8 cellular contexts compared by ENCODE assay signal in genomic region chr10:80408198-80409085, GRCh38. TPM values are rescaled to one million over a fixed set of nuclear protein-coding genes. Genes with fewer than 3 reads are reported as not detected.
DNase-seq lines count a peak whose midpoint lies in the region; ATAC-seq, FAIRE-seq and TF ChIP-seq lines count a peak whose summit lies in the region.

Gene PRXL2A (plus strand): TSS chr10:80408551. CDS start chr10:80420468, 11,917 bp downstream.

- ATAC-seq in A549 (peak; percentile 95 to 97), GM18520 (IDR thresholded peaks at IDR 0.05; ENCODE audit: unreplicated experiment) (peak; percentile 77), HG03045 (IDR thresholded peaks at IDR 0.05; ENCODE audit: unreplicated experiment) (peak; percentile 98)

- H3K27me3 ChIP-seq in ectodermal cell (ENCODE audit: control insufficient read depth, insufficient read depth, low read length, poor library complexity, severe bottlenecking) = no peaks in the 10 kb centered on the region

- CTCF ChIA-PET in A549 (lab: Yijun Ruan, JAX) = interaction anchor here (0.6 to 3.9 kb wide), 17 partner anchors 10 to 516 kb away, joined by 3 to 30 read pairs (median 4); no protein-coding TSS in a partner anchor

- peaks cover 27% of the 10 kb centered on the region; the same call in 2 of the 3 replicates for H3K4me1 ChIP-seq in A549
- peaks cover 12% of the 10 kb centered on the region for H3K4me1 ChIP-seq in ectodermal cell (ENCODE audit: control insufficient read depth, insufficient read depth, low read length)

- TF ChIP-seq EP300 in A549 (IDR thresholded peaks at IDR 0.05) = no peak

- no peak for FAIRE-seq in A549 (lab: Jason Lieb, UNC)

- TF ChIP-seq POLR2A in A549 (IDR thresholded peaks at IDR 0.05; ENCODE audit: low read length) = peak; percentile 71

- no peak for TF ChIP-seq CTCF in A549 (IDR thresholded peaks at IDR 0.05)

- H3K36me3 ChIP-seq in ectodermal cell (ENCODE audit: control insufficient read depth, insufficient read depth, low read length) = no peaks in the 10 kb centered on the region

- POLR2A ChIA-PET in A549 (lab: Yijun Ruan, JAX) = interaction anchor here (0.6 to 1.9 kb wide), 18 partner anchors 10 to 136 kb away, joined by 3 to 9 read pairs (median 3); partner anchors contain the start of gene TSPAN14

- 4% methylated on average over 48 of the region's 94 CpGs for WGBS in A549 (ENCODE audit: missing lambda C conversion rate)
- 1% methylated on average over 94 of the region's 94 CpGs for WGBS in ectodermal cell, 2 experiments

- no peaks in the 10 kb centered on the region for H3K9me3 ChIP-seq in A549
- H3K9me3 ChIP-seq in ectodermal cell (ENCODE audit: control insufficient read depth, low read length) = no peaks in the 10 kb centered on the region

- H3K4me2 ChIP-seq in A549 = peak within 1 kb of the TSS; percentile 76

- DNase-seq in A549 (ENCODE audit: low read depth in 1 of 2, low spot score in 1 of 2) (peak; percentile 78 to 92), NCI-H345 treated with DMSO at 0.1 percent for 48 hours (lab: John Stamatoyannopoulos, UW; ENCODE audit: unreplicated experiment) (peak; percentile 47), medulla oblongata (ENCODE audit: extremely low spot score) (peak; percentile 85)
- peak; percentile 38 to 71 for DNase-seq in activated CD8-positive, alpha-beta memory T cell treated with anti-CD3 and anti-CD28 coated beads for 1 hour (ENCODE audit: extremely low read depth in 1 of 2, low read depth in 1 of 2)
- peak; percentile 59 for DNase-seq in stimulated activated CD8-positive, alpha-beta memory T cell treated with anti-CD3 and anti-CD28 coated beads, Interleukin-12 subunit alpha, Interleukin-12 subunit beta, amount 100 ng/mL, for 1 hour (ENCODE audit: low read depth)

- H3K27ac ChIP-seq in A549 (peak within 1 kb of the TSS; percentile 83 to 90), ectodermal cell (ENCODE audit: insufficient read depth, low read depth, low read length, poor library complexity, severe bottlenecking) (no peak within 1 kb of the TSS)

- H3K4me3 ChIP-seq in A549 (peak within 1 kb of the TSS; percentile 73), ectodermal cell (ENCODE audit: insufficient read depth, low read depth, low read length) (peak within 1 kb of the TSS; percentile 67)

- TF ChIP-seq RAD21 in A549 (conservative IDR thresholded peaks at IDR 0.05 in 1 of 2, IDR thresholded peaks at IDR 0.05 in 1 of 2) = no peak

TF ChIP-seq in A549, 52 proteins besides CTCF, POLR2A, EP300 and RAD21:
- peak in 1 of 2 experiments; percentile 62; a peak in 2 of 5 replicates for TF ChIP-seq JUN (IDR thresholded peaks at IDR 0.05)
- TF ChIP-seq SREBF2 (IDR thresholded peaks at IDR 0.05) = no peak
- peak; percentile 83 for TF ChIP-seq MAX (IDR thresholded peaks at IDR 0.05)
- TF ChIP-seq, protein P1, sequence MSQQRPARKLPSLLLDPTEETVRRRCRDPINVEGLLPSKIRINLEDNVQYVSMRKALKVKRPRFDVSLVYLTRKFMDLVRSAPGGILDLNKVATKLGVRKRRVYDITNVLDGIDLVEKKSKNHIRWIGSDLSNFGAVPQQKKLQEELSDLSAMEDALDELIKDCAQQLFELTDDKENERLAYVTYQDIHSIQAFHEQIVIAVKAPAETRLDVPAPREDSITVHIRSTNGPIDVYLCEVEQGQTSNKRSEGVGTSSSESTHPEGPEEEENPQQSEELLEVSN (IDR thresholded peaks at IDR 0.05; ENCODE audit: borderline replicate concordance, low read depth) = peak; percentile 41
- TF ChIP-seq FOSL2 (IDR thresholded peaks at IDR 0.05) = no peak
- TF ChIP-seq FOSL2 (CRISPR knock-in tag; IDR thresholded peaks at IDR 0.05) = 0 out of 2 replicates have a peak, but pooled peaks have one; percentile 3
- peak; percentile 84 for TF ChIP-seq PHF8 (IDR thresholded peaks at IDR 0.05; ENCODE audit: borderline replicate concordance, low read depth)
- peak; percentile 85 for TF ChIP-seq USF2 (IDR thresholded peaks at IDR 0.05)
- TF ChIP-seq, protein P2, sequence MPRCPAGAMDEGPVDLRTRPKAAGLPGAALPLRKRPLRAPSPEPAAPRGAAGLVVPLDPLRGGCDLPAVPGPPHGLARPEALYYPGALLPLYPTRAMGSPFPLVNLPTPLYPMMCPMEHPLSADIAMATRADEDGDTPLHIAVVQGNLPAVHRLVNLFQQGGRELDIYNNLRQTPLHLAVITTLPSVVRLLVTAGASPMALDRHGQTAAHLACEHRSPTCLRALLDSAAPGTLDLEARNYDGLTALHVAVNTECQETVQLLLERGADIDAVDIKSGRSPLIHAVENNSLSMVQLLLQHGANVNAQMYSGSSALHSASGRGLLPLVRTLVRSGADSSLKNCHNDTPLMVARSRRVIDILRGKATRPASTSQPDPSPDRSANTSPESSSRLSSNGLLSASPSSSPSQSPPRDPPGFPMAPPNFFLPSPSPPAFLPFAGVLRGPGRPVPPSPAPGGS (IDR thresholded peaks at IDR 0.05) = 0 out of 3 replicates have a peak, but pooled peaks have one; percentile 47
- TF ChIP-seq, protein P3, sequence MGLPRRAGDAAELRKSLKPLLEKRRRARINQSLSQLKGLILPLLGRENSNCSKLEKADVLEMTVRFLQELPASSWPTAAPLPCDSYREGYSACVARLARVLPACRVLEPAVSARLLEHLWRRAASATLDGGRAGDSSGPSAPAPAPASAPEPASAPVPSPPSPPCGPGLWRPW (IDR thresholded peaks at IDR 0.05) = no peak

RNA-seq across cellular contexts. Expression of gene PRXL2A, which starts in this region (rescaled TPM):
- polyA plus RNA-seq in A549 (2011; rRNA removed) = 47.6 and 59.3 TPM in 2 replicates
- 18.2 and 20.7 TPM in 2 replicates for polyA plus RNA-seq in A549 (2012; cell fraction: cytosol; rRNA removed)
- 4.5 and 5.5 TPM in 2 replicates for polyA plus RNA-seq in A549 (2012; cell fraction: nucleus; rRNA removed)
- polyA plus RNA-seq in A549 (2017; fragmentation: RNase III; extraction: RNeasy Plus Mini Kit Qiagen cat#74134 plus additional on column Dnase treatment) = 40.6 to 55.0 TPM (median 47.7 TPM) in 3 replicates
- 8.9 and 9.1 TPM in 2 replicates for polyA minus RNA-seq in A549 (2011; rRNA and poly(A)+ RNA removed)
- 122 TPM for polyA plus RNA-seq in ectodermal cell (2013, experiment 1 of 4)
- polyA plus RNA-seq in ectodermal cell (2013, experiment 2 of 4) = 123 TPM
- 82.0 TPM for polyA plus RNA-seq in ectodermal cell (2013, experiment 3 of 4)
- 83.4 TPM for polyA plus RNA-seq in ectodermal cell (2013, experiment 4 of 4)
